In the genomic region with DNA sequence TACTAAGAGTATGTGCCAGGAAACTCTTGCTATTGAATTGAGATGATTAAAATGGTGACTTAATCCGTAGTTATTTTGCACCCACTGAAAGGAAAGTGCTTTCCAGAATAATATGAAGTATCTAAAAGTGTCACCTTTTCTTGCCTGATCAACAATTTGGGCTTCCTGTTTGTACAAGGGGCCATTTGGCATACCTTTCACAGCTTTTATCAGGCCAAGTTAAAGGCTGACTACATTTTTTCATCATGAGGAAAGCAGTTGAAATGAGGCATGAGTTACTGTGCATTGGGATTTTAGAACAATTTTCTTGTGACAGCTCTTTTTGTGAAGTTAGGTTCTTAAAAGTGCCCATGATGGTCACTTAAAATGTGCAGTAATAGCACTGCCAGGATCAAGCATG, we compare ENCODE assay signal across 19 cellular contexts. TPM values are rescaled to one million over a fixed set of nuclear protein-coding genes. Genes with fewer than 3 reads are reported as not detected.
DNase-seq lines count a peak whose midpoint lies in the region; ATAC-seq, FAIRE-seq and TF ChIP-seq lines count a peak whose summit lies in the region.
"Had no signal": no experiment of that assay in that cellular context is flagged by ENCODE, and none has a peak within 500 bp of the region (broad histone marks: within the 10 kb centered on the region; RNA-seq: fewer than 3 reads in every experiment).

No MANE protein-coding gene starts in this region.

- TF ChIP-seq POLR2A in breast epithelium (IDR thresholded peaks at IDR 0.05) (no peak), GM12878 (IDR thresholded peaks at IDR 0.05; ENCODE audit: low read depth, low read length) (no peak)

- peak overlapping the region; percentile 91 for H3K27ac Mint-ChIP-seq in progenitor cell of endocrine pancreas
- H3K27ac Mint-ChIP-seq: HFFc6, IgD-negative memory B cell had no signal

- DNase-seq in mammary epithelial cell (no peak), breast epithelium (ENCODE audit: low spot score in 2 of 2) (no peak), GM12878 (ENCODE audit: low read depth, low spot score) (no peak), progenitor cell of endocrine pancreas (ENCODE audit: low spot score, unreplicated experiment) (no peak), DMS79 treated with DMSO at 0.1 percent for 48 hours (lab: John Stamatoyannopoulos, UW) (no peak), medulla oblongata (ENCODE audit: extremely low spot score) (no peak)
- DNase-seq: 8988T; CD4-positive, alpha-beta memory T cell; GM23248; HCEC 1CT; HFFc6 had no signal

- H3K27me3 ChIP-seq in mammary epithelial cell (ENCODE audit: insufficient read depth, low read length): no peaks in the 10 kb centered on the region
- no peaks in the 10 kb centered on the region for H3K27me3 ChIP-seq in breast epithelium
- no peaks in the 10 kb centered on the region for H3K27me3 ChIP-seq in GM12878 (replicated peaks in 1 of 2; ENCODE audit: control insufficient read depth in 2 of 2, insufficient read depth in 2 of 2, low read length in 1 of 2)
- H3K27me3 ChIP-seq: BLaER1 had no signal

- TF ChIP-seq EP300 in GM12878 (IDR thresholded peaks at IDR 0.05; ENCODE audit: borderline replicate concordance in 1 of 2, control insufficient read depth in 1 of 2, low read depth in 2 of 2, low read length in 2 of 2): no peak

- no peaks in the 10 kb centered on the region for H3K27me3 Mint-ChIP-seq in progenitor cell of endocrine pancreas
- H3K27me3 Mint-ChIP-seq: CD4-positive, alpha-beta memory T cell; IgD-negative memory B cell had no signal

- 95% methylated on average over 1 of the region's 1 CpG for WGBS in mammary epithelial cell (ENCODE audit: low coverage, missing lambda C conversion rate)
- 91% methylated on average over 1 of the region's 1 CpG for WGBS in GM12878 (ENCODE audit: insufficient coverage, insufficient replicate concordance, low lambda C conversion rate, missing lambda C conversion rate)

- no peaks in the 10 kb centered on the region for H3K4me1 ChIP-seq in mammary epithelial cell (ENCODE audit: insufficient read depth, low read length)
- no peaks in the 10 kb centered on the region for H3K4me1 ChIP-seq in breast epithelium
- no peaks in the 10 kb centered on the region for H3K4me1 ChIP-seq in GM12878 (ENCODE audit: control insufficient read depth, insufficient read depth, low read length)

- no peak overlapping the region for H3K4me3 Mint-ChIP-seq in progenitor cell of endocrine pancreas (ENCODE audit: low read depth)
- H3K4me3 Mint-ChIP-seq: CD14-positive monocyte; CD4-positive, alpha-beta memory T cell; HFFc6; IgD-negative memory B cell had no signal

- H3K4me1 Mint-ChIP-seq in progenitor cell of endocrine pancreas (ENCODE audit: low read depth): peaks cover 7% of the 10 kb centered on the region
- H3K4me1 Mint-ChIP-seq: CD14-positive monocyte had no signal

- H3K79me2 ChIP-seq in mammary epithelial cell (ENCODE audit: insufficient read depth, low read length) (no peaks in the 10 kb centered on the region), GM12878 (ENCODE audit: control insufficient read depth, insufficient read depth, low read length) (no peaks in the 10 kb centered on the region)

- H3K9ac ChIP-seq in mammary epithelial cell (ENCODE audit: insufficient read depth, low read length) (no peak overlapping the region), GM12878 (ENCODE audit: control insufficient read depth, insufficient read depth, low read length) (no peak overlapping the region)
- H3K9ac ChIP-seq: BLaER1, GM23248 had no signal

- dilution Hi-C loops in mammary epithelial cell (cut with HindIII; ENCODE audit: low sequenced_read_pairs): no loop called here

- H4K20me1 ChIP-seq in mammary epithelial cell (ENCODE audit: insufficient read depth, low read length) (no peaks in the 10 kb centered on the region), GM12878 (ENCODE audit: control insufficient read depth, insufficient read depth) (no peaks in the 10 kb centered on the region)

- no peak overlapping the region for H3K4me2 ChIP-seq in mammary epithelial cell (ENCODE audit: insufficient read depth, low read depth, low read length)
- no peak overlapping the region for H3K4me2 ChIP-seq in GM12878 (ENCODE audit: control insufficient read depth, insufficient read depth)
- H3K4me2 ChIP-seq: BLaER1 had no signal

- intact Hi-C loops in mammary epithelial cell (cut with micrococcal nuclease): no loop called here
- intact Hi-C loops in breast epithelium (cut with DNase I; ENCODE audit: low total_unique reads): no loop called here
- intact Hi-C loops in GM12878 (cut with micrococcal nuclease; ENCODE audit: unreplicated experiment): no loop called here

- no peaks in the 10 kb centered on the region for H3K9me3 Mint-ChIP-seq in progenitor cell of endocrine pancreas (ENCODE audit: low read depth)
- H3K9me3 Mint-ChIP-seq: CD14-positive monocyte; CD4-positive, alpha-beta memory T cell; HFFc6; IgD-negative memory B cell had no signal

- TSS peak; percentile 42 for BruUV-seq in mammary epithelial cell (replicated peaks; lab: Mats Ljungman, UMichigan)
- TSS peak; percentile 46 for BruUV-seq in GM12878 (replicated peaks; lab: Mats Ljungman, UMichigan)

- H3K36me3 ChIP-seq in mammary epithelial cell (ENCODE audit: insufficient read depth, low read length): peaks cover 21% of the 10 kb centered on the region
- H3K36me3 ChIP-seq in breast epithelium: peaks cover 5% of the 10 kb centered on the region
- peaks cover 7 to 20% of the 10 kb centered on the region in 2 experiments for H3K36me3 ChIP-seq in GM12878 (ENCODE audit: control insufficient read depth in 2 of 2, insufficient read depth in 2 of 2, low read length in 1 of 2)

- RAD21 ChIA-PET in GM12878 (lab: Charles Lee; ENCODE audit: unreplicated experiment): no interaction called here

- TF ChIP-seq CTCF in mammary epithelial cell (conservative IDR thresholded peaks at IDR 0.05 in 1 of 2, IDR thresholded peaks at IDR 0.05 in 1 of 2; ENCODE audit: extremely low read depth in 1 of 2, insufficient read depth in 1 of 2, low read depth in 1 of 2, low read length in 2 of 2): no peak
- no peak for TF ChIP-seq CTCF in breast epithelium (IDR thresholded peaks at IDR 0.05)
- TF ChIP-seq CTCF in GM12878 (IDR thresholded peaks at IDR 0.05 in 2 of 3, conservative IDR thresholded peaks at IDR 0.05 in 1 of 3; ENCODE audit: control insufficient read depth in 2 of 3, extremely low read depth in 1 of 3, insufficient read depth in 1 of 3, low read depth in 3 of 3, low read length in 3 of 3): no peak
- TF ChIP-seq CTCF in progenitor cell of endocrine pancreas (IDR thresholded peaks at IDR 0.05; ENCODE audit: unreplicated experiment): no peak

- no peak for ATAC-seq in GM12878
- ATAC-seq in HG03469 (IDR thresholded peaks at IDR 0.05; ENCODE audit: unreplicated experiment): no peak
- ATAC-seq: HepG2 had no signal

- SMC1A ChIA-PET in GM12878 (lab: Charles Lee; ENCODE audit: uncharacterized antibody, unreplicated experiment): no interaction called here

- H3K27ac ChIP-seq in mammary epithelial cell (ENCODE audit: insufficient read depth, low read depth, low read length) (no peak overlapping the region), breast epithelium (no peak overlapping the region), GM12878 (ENCODE audit: control insufficient read depth, insufficient read depth) (no peak overlapping the region)
- H3K27ac ChIP-seq: BLaER1, GM23248 had no signal

- H3K9me3 ChIP-seq in mammary epithelial cell (replicated peaks; ENCODE audit: insufficient read depth, low read length) (no peaks in the 10 kb centered on the region), breast epithelium (no peaks in the 10 kb centered on the region), GM12878 (replicated peaks; ENCODE audit: control insufficient read depth, insufficient read depth, low read length) (no peaks in the 10 kb centered on the region)
- H3K9me3 ChIP-seq: BLaER1 had no signal

- H3K36me3 Mint-ChIP-seq in progenitor cell of endocrine pancreas (ENCODE audit: insufficient read depth): peaks cover 37% of the 10 kb centered on the region

- CTCF ChIA-PET in mammary epithelial cell (lab: Charles Lee; ENCODE audit: low non-redundant PET) (no interaction called here), GM12878 (lab: Yijun Ruan, JAX) (no interaction called here)

- in situ Hi-C loops in mammary epithelial cell (cut with MboI; ENCODE audit: low sequenced_read_pairs in 2 of 2): no loop called here
- in situ Hi-C loops in GM12878 (cut with MboI): no loop called here

- H3K4me3 ChIP-seq in mammary epithelial cell (replicated peaks in 1 of 3; ENCODE audit: insufficient read depth in 1 of 3, low read depth in 2 of 3, low read length in 3 of 3) (no peak overlapping the region), breast epithelium (no peak overlapping the region), GM12878 (no peak overlapping the region)
- H3K4me3 ChIP-seq: BLaER1, GM23248 had no signal

- no peak for TF ChIP-seq RAD21 in GM12878 (IDR thresholded peaks at IDR 0.05; ENCODE audit: insufficient read depth, low read depth, low read length)

- POLR2A ChIA-PET in GM12878 (lab: Charles Lee): no interaction called here

- no peak for FAIRE-seq in GM12878 (lab: Jason Lieb, UNC)
- FAIRE-seq: G401.6, GM12892, GM18507, HepG2 had no signal

- no peak overlapping the region for H2AFZ ChIP-seq in mammary epithelial cell (ENCODE audit: low read depth, low read length)
- H2AFZ ChIP-seq in GM12878 (ENCODE audit: control insufficient read depth, low read depth, low read length): no peak overlapping the region
- H2AFZ ChIP-seq: GM23248 had no signal

RNA-seq across cellular contexts. Expression of gene TSN, which starts 11.2 kb away (rescaled TPM):
- 10 to 100 TPM; 54.0 to 62.6 TPM for total RNA-seq in mammary epithelial cell
- polyA plus RNA-seq in mammary epithelial cell: 31.7 TPM
- polyA minus RNA-seq in mammary epithelial cell: 177 TPM
- 10 to 100 TPM; 35.1 to 55.8 (median 42.7) TPM for total RNA-seq in breast epithelium
- total RNA-seq in GM12878 (2013; cell fraction: nucleolus; rRNA removed): 26.6 and 33.4 TPM in 2 replicates
- total RNA-seq in GM12878 (2014; rRNA removed): 45.6 and 56.0 TPM in 2 replicates
- total RNA-seq in GM12878 (2014; rRNA removed; fragmentation: Illumina TruSeq; extraction: Trizol): 50.8 and 55.4 TPM in 2 replicates
- total RNA-seq in GM12878 (2021): 58.3 and 61.4 TPM in 2 replicates
- polyA plus RNA-seq in GM12878 (2011; ENCODE audit: low read depth): 23.5 TPM
- 56.9 and 76.0 TPM in 2 replicates for polyA plus RNA-seq in GM12878 (2011; rRNA removed)
- polyA plus RNA-seq in GM12878 (2011; cell fraction: cytosol; rRNA removed): 31.8 and 39.5 TPM in 2 replicates
- 11.6 and 16.5 TPM in 2 replicates for polyA plus RNA-seq in GM12878 (2011; cell fraction: nucleus; rRNA removed)
- polyA plus RNA-seq in GM12878 (2012): 28.1 and 34.0 TPM in 2 replicates
- polyA plus RNA-seq in GM12878 (2014; fragmentation: Illumina TruSeq; extraction: Trizol): 50.5 and 56.7 TPM in 2 replicates
- 100 to 1,000 TPM in 1 of 2 experiments, 10 to 100 TPM in 1; 67.5 to 102 TPM for polyA plus RNA-seq in GM12878 (2014; fragmentation: Nextera tagmentation; extraction: Ambion mirVana)
- polyA plus RNA-seq in GM12878 (2014; rRNA removed): 43.2 and 55.1 TPM in 2 replicates
- 100 to 1,000 TPM in 1 of 2 experiments, 10 to 100 TPM in 1; 98.3 to 102 TPM for polyA plus RNA-seq in GM12878 (2016; fragmentation: Nextera tagmentation; extraction: Ambion mirVana)
- polyA minus RNA-seq in GM12878 (2011; rRNA and poly(A)+ RNA removed): 30.9 and 33.1 TPM in 2 replicates
- polyA minus RNA-seq in GM12878 (2011; cell fraction: cytosol; rRNA and poly(A)+ RNA removed): 16.4 and 28.1 TPM in 2 replicates
- polyA minus RNA-seq in GM12878 (2011; cell fraction: nucleus; rRNA and poly(A)+ RNA removed): 21.3 and 40.7 TPM in 2 replicates
- 86.3 and 91.7 TPM in 2 replicates for total RNA-seq in progenitor cell of endocrine pancreas

RNA-seq across cellular contexts. Expression of gene NIFK, which starts 29.9 kb away (rescaled TPM):
- total RNA-seq in mammary epithelial cell (10 to 100 TPM; 44.5 to 88.7 TPM), breast epithelium (10 to 100 TPM; 33.9 to 45.6 (median 39.1) TPM), GM12878 (2014; rRNA removed) (104 and 109 TPM in 2 replicates), GM12878 (2014; rRNA removed; fragmentation: Illumina TruSeq; extraction: Trizol) (145 and 157 TPM in 2 replicates), GM12878 (2021) (91.1 and 92.9 TPM in 2 replicates), progenitor cell of endocrine pancreas (45.0 and 53.6 TPM in 2 replicates)
- polyA plus RNA-seq in mammary epithelial cell (27.5 TPM), GM12878 (2011; rRNA removed) (47.2 and 79.2 TPM in 2 replicates), GM12878 (2014; fragmentation: Illumina TruSeq; extraction: Trizol) (286 and 334 TPM in 2 replicates), GM12878 (2014; fragmentation: Nextera tagmentation; extraction: Ambion mirVana) (100 to 1,000 TPM; 156 to 171 TPM), GM12878 (2014; rRNA removed) (57.9 and 61.7 TPM in 2 replicates), GM12878 (2016; fragmentation: Nextera tagmentation; extraction: Ambion mirVana) (100 to 1,000 TPM; 164 to 183 TPM)
- polyA minus RNA-seq in mammary epithelial cell: 14.3 TPM
- 42.7 and 44.0 TPM in 2 replicates for total RNA-seq in GM12878 (2013; cell fraction: nucleolus; rRNA removed)
- 28.5 TPM for polyA plus RNA-seq in GM12878 (2011; ENCODE audit: low read depth)
- 17.6 and 17.8 TPM in 2 replicates for polyA plus RNA-seq in GM12878 (2011; cell fraction: cytosol; rRNA removed)
- polyA plus RNA-seq in GM12878 (2011; cell fraction: nucleus; rRNA removed): 17.5 and 29.0 TPM in 2 replicates
- 45.2 and 56.4 TPM in 2 replicates for polyA plus RNA-seq in GM12878 (2012)
- polyA minus RNA-seq in GM12878 (2011; rRNA and poly(A)+ RNA removed): 16.8 TPM in 2 replicates
- 11.6 and 17.8 TPM in 2 replicates for polyA minus RNA-seq in GM12878 (2011; cell fraction: cytosol; rRNA and poly(A)+ RNA removed)
- polyA minus RNA-seq in GM12878 (2011; cell fraction: nucleus; rRNA and poly(A)+ RNA removed): 7.7 and 19.3 TPM in 2 replicates
